10 cellular contexts compared by ENCODE assay signal in genomic region chr12:128820723-128821432, GRCh38. TPM values are rescaled to one million over a fixed set of nuclear protein-coding genes. Genes with fewer than 3 reads are reported as not detected.
DNase-seq lines count a peak whose midpoint lies in the region; ATAC-seq, FAIRE-seq and TF ChIP-seq lines count a peak whose summit lies in the region.
"Had no signal": no experiment of that assay in that cellular context is flagged by ENCODE, and none has a peak within 500 bp of the region (broad histone marks: within the 10 kb centered on the region; RNA-seq: fewer than 3 reads in every experiment).

No MANE protein-coding gene starts in this region.

- H3K4me1 Mint-ChIP-seq in Calu3 (ENCODE audit: low read depth, unreplicated experiment), result peaks cover 46% of the 10 kb centered on the region
- peaks cover 41 to 63% (median 53%) of the 10 kb centered on the region in 7 donors for H3K4me1 Mint-ChIP-seq in naive thymus-derived CD4-positive, alpha-beta T cell

- CTCF ChIA-PET in Calu3 (lab: Charles Lee), result no interaction called here
- CTCF ChIA-PET in naive thymus-derived CD4-positive, alpha-beta T cell (lab: Charles Lee), result no interaction called here

- POLR2A ChIA-PET in naive thymus-derived CD4-positive, alpha-beta T cell (lab: Charles Lee), result no interaction called here

- H3K4me3 Mint-ChIP-seq in Calu3 (ENCODE audit: low read depth, unreplicated experiment), result no peak overlapping the region
- peak overlapping the region; percentile 21 to 77 (median 65) for H3K4me3 Mint-ChIP-seq in naive thymus-derived CD4-positive, alpha-beta T cell

- H3K27me3 ChIP-seq in naive thymus-derived CD4-positive, alpha-beta T cell (ENCODE audit: control insufficient read depth in 2 of 2, insufficient read depth in 2 of 2, low read length in 2 of 2), result no peaks in the 10 kb centered on the region
- H3K27me3 ChIP-seq: cardiac muscle cell had no signal

- H3K9me3 Mint-ChIP-seq in Calu3 (ENCODE audit: low read depth, unreplicated experiment), result no peaks in the 10 kb centered on the region
- H3K9me3 Mint-ChIP-seq in naive thymus-derived CD4-positive, alpha-beta T cell, result no peaks in the 10 kb centered on the region

- H3K27me3 Mint-ChIP-seq in Calu3 (ENCODE audit: unreplicated experiment), result no peaks in the 10 kb centered on the region
- no peaks in the 10 kb centered on the region for H3K27me3 Mint-ChIP-seq in naive thymus-derived CD4-positive, alpha-beta T cell

- no peak for DNase-seq in Calu3
- DNase-seq in GM19239 (ENCODE audit: insufficient read length, low spot score), result no peak
- peak; percentile 44 for DNase-seq in activated CD8-positive, alpha-beta memory T cell treated with anti-CD3 and anti-CD28 coated beads, Interleukin-2, amount 50 U/mL, for 48 hours
- DNase-seq in naive thymus-derived CD4-positive, alpha-beta T cell, result no peak
- DNase-seq in activated CD4-positive, CD25-positive, alpha-beta regulatory T cell treated with anti-CD3 and anti-CD28 coated beads, Interleukin-2, amount 50 U/mL, for 72 hours, result no peak
- no peak for DNase-seq in NCI-H1092 treated with DMSO at 0.1 percent for 48 hours (lab: John Stamatoyannopoulos, UW)
- no peak for DNase-seq in GOT3 (lab: John Stamatoyannopoulos, UW)

- H3K27ac ChIP-seq in naive thymus-derived CD4-positive, alpha-beta T cell (ENCODE audit: low read depth, low read length), result no peak overlapping the region
- H3K27ac ChIP-seq: cardiac muscle cell had no signal

- peak; percentile 47 for ATAC-seq in HG03139 (IDR thresholded peaks at IDR 0.05; ENCODE audit: unreplicated experiment)
- peak; percentile 56 for ATAC-seq in naive thymus-derived CD4-positive, alpha-beta T cell

- intact Hi-C loops in Calu3 (cut with micrococcal nuclease; ENCODE audit: unreplicated experiment), result no loop called here
- intact Hi-C loops in naive thymus-derived CD4-positive, alpha-beta T cell (cut with micrococcal nuclease), result loop anchor here (2.0 to 5.0 kb wide), 3 partner anchors 38 to 1654 kb away; no protein-coding TSS in a partner anchor

- peak; percentile 97 for FAIRE-seq in GM19239 (lab: Jason Lieb, UNC)

- BruUV-seq in Calu3 (replicated peaks; lab: Mats Ljungman, UMichigan), result no TSS peak

- peaks cover 23% of the 10 kb centered on the region for H3K36me3 Mint-ChIP-seq in Calu3 (ENCODE audit: insufficient read depth, unreplicated experiment)
- H3K36me3 Mint-ChIP-seq in naive thymus-derived CD4-positive, alpha-beta T cell, result peaks cover 0 to 11% (median 4%) of the 10 kb centered on the region in 5 donors

- peak overlapping the region; percentile 28 for H3K27ac Mint-ChIP-seq in Calu3 (ENCODE audit: unreplicated experiment)
- H3K27ac Mint-ChIP-seq in naive thymus-derived CD4-positive, alpha-beta T cell, result peak overlapping the region in 5 of 9 donors; percentile 14 to 85 (median 52)

- H3K9me3 ChIP-seq in naive thymus-derived CD4-positive, alpha-beta T cell (ENCODE audit: control insufficient read depth in 2 of 3, low read length in 3 of 3), result no peaks in the 10 kb centered on the region

- H3K4me1 ChIP-seq in naive thymus-derived CD4-positive, alpha-beta T cell (ENCODE audit: control insufficient read depth in 2 of 2, insufficient read depth in 2 of 2, low read length in 2 of 2), result peaks cover 21 to 51% of the 10 kb centered on the region in 2 donors

- H3K4me3 ChIP-seq in naive thymus-derived CD4-positive, alpha-beta T cell (ENCODE audit: low read length), result no peak overlapping the region
- H3K4me3 ChIP-seq: cardiac muscle cell had no signal

- H3K36me3 ChIP-seq in naive thymus-derived CD4-positive, alpha-beta T cell (ENCODE audit: control insufficient read depth in 2 of 3, insufficient read depth in 3 of 3, low read length in 3 of 3), result no peaks in the 10 kb centered on the region
- H3K36me3 ChIP-seq: cardiac muscle cell had no signal

- TF ChIP-seq CTCF in Calu3 (IDR thresholded peaks at IDR 0.05; ENCODE audit: unreplicated experiment), result no peak

RNA-seq across cellular contexts. Expression of gene SLC15A4, which starts 2.9 kb away (rescaled TPM):
- 30.2 and 34.9 TPM in 2 replicates for total RNA-seq in Calu3 (2022)
- total RNA-seq in naive thymus-derived CD4-positive, alpha-beta T cell, result 10 to 100 TPM in 4 of 5 experiments, 1 to 10 TPM in 1; 9.5 to 44.5 (median 17.6) TPM
- polyA plus RNA-seq in naive thymus-derived CD4-positive, alpha-beta T cell, result 1 to 10 TPM; 1.9 to 3.7 TPM

RNA-seq across cellular contexts. Expression of gene GLT1D1, which starts 32.4 kb away (rescaled TPM):
- not detected in 2 replicates for total RNA-seq in Calu3 (2022)
- total RNA-seq in naive thymus-derived CD4-positive, alpha-beta T cell, result 10 to 100 TPM in 1 of 5 experiments, 1 to 10 TPM in 1, under 1 TPM in 2, not detected in 1; 0.11 to 16.9 (median 1.1) TPM
- polyA plus RNA-seq in naive thymus-derived CD4-positive, alpha-beta T cell, result not detected
- total RNA-seq: HT1080 had no signal
